Comparison of ENCODE assay signal across 2 cellular contexts in the genomic region with DNA sequence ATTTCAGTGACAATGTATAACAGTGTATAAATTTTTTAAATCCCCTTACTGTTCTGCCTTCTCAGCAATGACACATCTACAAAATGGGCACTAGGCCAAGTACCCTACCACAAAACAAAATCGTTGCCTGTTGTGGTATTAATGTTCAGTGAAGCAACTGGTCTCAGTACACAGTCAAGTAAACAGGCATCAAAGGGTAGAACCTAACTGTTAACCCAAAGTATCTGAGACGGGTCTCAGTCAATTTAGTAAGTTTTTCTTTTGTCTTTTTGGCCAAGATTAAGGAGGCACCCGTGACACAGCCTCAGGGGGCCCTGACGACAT.
TF ChIP-seq lines count a peak whose summit lies in the region.

No MANE protein-coding gene starts in this region.

TF ChIP-seq in HepG2, 621 proteins besides CTCF, POLR2A, EP300 and RAD21:
- no peak for TF ChIP-seq ZNF207 (IDR thresholded peaks at IDR 0.05; ENCODE audit: borderline replicate concordance)
- no peak for TF ChIP-seq ERF (CRISPR knock-in tag; IDR thresholded peaks at IDR 0.05)
- no peak for TF ChIP-seq SATB2 (CRISPR knock-in tag; IDR thresholded peaks at IDR 0.05)
- TF ChIP-seq ZZZ3 (CRISPR knock-in tag; IDR thresholded peaks at IDR 0.05; ENCODE audit: borderline replicate concordance): no peak
- TF ChIP-seq KLF12 (CRISPR knock-in tag; IDR thresholded peaks at IDR 0.05; ENCODE audit: borderline replicate concordance): no peak
- TF ChIP-seq HIC2 (CRISPR knock-in tag; IDR thresholded peaks at IDR 0.05; ENCODE audit: low read depth): no peak
- TF ChIP-seq SOX5 (CRISPR knock-in tag; IDR thresholded peaks at IDR 0.05; ENCODE audit: borderline replicate concordance): no peak
- no peak for TF ChIP-seq EEA1 (CRISPR knock-in tag; IDR thresholded peaks at IDR 0.05; ENCODE audit: borderline replicate concordance)
- TF ChIP-seq RBM22 (optimal IDR thresholded peaks at IDR 0.05; ENCODE audit: low read length): no peak
- no peak for TF ChIP-seq ZNF30 (CRISPR knock-in tag; IDR thresholded peaks at IDR 0.05)
- TF ChIP-seq CERS6 (CRISPR knock-in tag; IDR thresholded peaks at IDR 0.05): no peak
- TF ChIP-seq ZNF230 (CRISPR knock-in tag; IDR thresholded peaks at IDR 0.05): no peak
- TF ChIP-seq THAP9 (CRISPR knock-in tag; IDR thresholded peaks at IDR 0.05; ENCODE audit: borderline replicate concordance): no peak
- no peak for TF ChIP-seq STAT5B (CRISPR knock-in tag; IDR thresholded peaks at IDR 0.05)
- TF ChIP-seq IRF2 (CRISPR knock-in tag; IDR thresholded peaks at IDR 0.05): no peak
- no peak for TF ChIP-seq JUND (CRISPR knock-in tag; IDR thresholded peaks at IDR 0.05)
- no peak for TF ChIP-seq HOXA3 (CRISPR knock-in tag; IDR thresholded peaks at IDR 0.05)
- TF ChIP-seq GLI4 (CRISPR knock-in tag; IDR thresholded peaks at IDR 0.05; ENCODE audit: borderline replicate concordance): no peak
- no peak for TF ChIP-seq ZNF607 (CRISPR knock-in tag; IDR thresholded peaks at IDR 0.05; ENCODE audit: borderline replicate concordance)
TF ChIP-seq in HepG2: peak in this region for 0.

TF ChIP-seq in H1, 55 proteins besides CTCF, POLR2A, EP300 and RAD21:
- TF ChIP-seq YY1 (IDR thresholded peaks at IDR 0.05; ENCODE audit: low read depth, low read length): no peak
- no peak for TF ChIP-seq TCF12 (IDR thresholded peaks at IDR 0.05; ENCODE audit: low read depth, low read length)
- no peak for TF ChIP-seq CTBP2 (IDR thresholded peaks at IDR 0.05; ENCODE audit: borderline replicate concordance, insufficient read depth, insufficient read length, low read length)
- no peak for TF ChIP-seq ZNF274 (IDR thresholded peaks at IDR 0.05; ENCODE audit: borderline replicate concordance, extremely low read depth, low read length)
- TF ChIP-seq RXRA (IDR thresholded peaks at IDR 0.05; ENCODE audit: insufficient read depth, low read depth, low read length): no peak
- TF ChIP-seq, protein P1, sequence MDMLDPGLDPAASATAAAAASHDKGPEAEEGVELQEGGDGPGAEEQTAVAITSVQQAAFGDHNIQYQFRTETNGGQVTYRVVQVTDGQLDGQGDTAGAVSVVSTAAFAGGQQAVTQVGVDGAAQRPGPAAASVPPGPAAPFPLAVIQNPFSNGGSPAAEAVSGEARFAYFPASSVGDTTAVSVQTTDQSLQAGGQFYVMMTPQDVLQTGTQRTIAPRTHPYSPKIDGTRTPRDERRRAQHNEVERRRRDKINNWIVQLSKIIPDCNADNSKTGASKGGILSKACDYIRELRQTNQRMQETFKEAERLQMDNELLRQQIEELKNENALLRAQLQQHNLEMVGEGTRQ (IDR thresholded peaks at IDR 0.05; ENCODE audit: low read length): no peak
